ENCODE assay signal across 8 cellular contexts in the genomic region with DNA sequence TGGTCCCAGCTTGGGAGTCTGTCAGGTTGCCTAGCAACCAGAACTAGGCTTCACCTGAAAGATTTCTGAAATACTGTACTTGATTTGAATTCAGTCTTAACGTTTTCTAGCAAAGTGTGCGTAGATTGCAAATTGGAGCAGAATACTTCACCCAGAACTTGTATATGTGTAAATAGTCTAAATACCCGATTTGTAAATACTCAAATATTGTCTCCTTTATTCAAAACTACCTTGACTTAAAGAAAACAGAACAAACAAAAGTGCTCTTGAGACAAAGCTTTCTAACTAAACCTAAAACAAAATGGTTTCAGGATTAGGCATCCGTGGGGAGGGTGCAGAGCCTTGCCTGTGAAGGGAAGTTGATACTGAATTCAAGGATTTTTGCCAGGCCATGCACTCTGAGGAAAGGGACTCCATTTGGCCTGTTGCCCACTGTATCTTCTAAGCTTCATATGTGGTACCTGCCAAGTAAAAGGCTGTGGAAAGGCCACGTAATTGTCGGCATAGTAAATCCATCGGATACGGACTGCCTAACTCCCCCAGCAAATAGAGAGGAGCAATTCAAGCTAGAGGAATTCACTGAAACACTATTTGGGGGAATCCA. TPM values are rescaled to one million over a fixed set of nuclear protein-coding genes. Genes with fewer than 3 reads are reported as not detected.
DNase-seq lines count a peak whose midpoint lies in the region; ATAC-seq and TF ChIP-seq lines count a peak whose summit lies in the region.

No MANE protein-coding gene starts in this region.

- TF ChIP-seq EP300 in esophagus muscularis mucosa (IDR thresholded peaks at IDR 0.05) = no peak

- H3K9ac ChIP-seq in rectal smooth muscle tissue (ENCODE audit: low read length) = no peak overlapping the region

- H3K27ac ChIP-seq in right atrium auricular region (peak overlapping the region; percentile 91 to 97), SJSA1 (peak overlapping the region; percentile 66), esophagus muscularis mucosa (replicated peaks in 1 of 4) (peak overlapping the region; percentile 90 to 94 (median 92)), rectal smooth muscle tissue (ENCODE audit: low read depth, low read length) (peak overlapping the region; percentile 56)

- no peaks in the 10 kb centered on the region for H3K36me3 ChIP-seq in right atrium auricular region
- H3K36me3 ChIP-seq in SJSA1 = no peaks in the 10 kb centered on the region
- H3K36me3 ChIP-seq in esophagus muscularis mucosa = no peaks in the 10 kb centered on the region
- H3K36me3 ChIP-seq in rectal smooth muscle tissue (ENCODE audit: control insufficient read depth, insufficient read depth, low read length) = no peaks in the 10 kb centered on the region

- WGBS in esophagus muscularis mucosa = 47% methylated on average over 8 of the region's 8 CpGs

- H3K27me3 ChIP-seq in right atrium auricular region = no peaks in the 10 kb centered on the region
- no peaks in the 10 kb centered on the region for H3K27me3 ChIP-seq in SJSA1 (replicated peaks)
- H3K27me3 ChIP-seq in esophagus muscularis mucosa = no peaks in the 10 kb centered on the region
- no peaks in the 10 kb centered on the region for H3K27me3 ChIP-seq in rectal smooth muscle tissue (ENCODE audit: control insufficient read depth, insufficient read depth, low read length)

- H3K4me1 ChIP-seq in right atrium auricular region = peaks cover 0 to 32% of the 10 kb centered on the region in 2 donors
- H3K4me1 ChIP-seq in SJSA1 (replicated peaks) = peaks cover 16% of the 10 kb centered on the region
- H3K4me1 ChIP-seq in esophagus muscularis mucosa = peaks cover 18 to 46% (median 38%) of the 10 kb centered on the region in 4 donors
- H3K4me1 ChIP-seq in rectal smooth muscle tissue (ENCODE audit: control insufficient read depth, insufficient read depth, low read length) = peaks cover 9% of the 10 kb centered on the region

- TF ChIP-seq CTCF in right atrium auricular region (IDR thresholded peaks at IDR 0.05) (no peak), esophagus muscularis mucosa (IDR thresholded peaks at IDR 0.05) (no peak)

- intact Hi-C loops in left cardiac atrium (cut with DNase I) = loop anchor here in 1 of 2 donors (10.0 kb wide), 1 partner anchor 171 kb away; a partner anchor contains a TSS
- intact Hi-C loops in esophagus muscularis mucosa (cut with DNase I) = loop anchor here (5.0 to 10.0 kb wide), 4 partner anchors 73 to 192 kb away; a partner anchor contains a TSS

- peak overlapping the region in 1 of 2 donors; percentile 85 for H3K4me3 ChIP-seq in right atrium auricular region
- peak overlapping the region; percentile 66 for H3K4me3 ChIP-seq in SJSA1
- H3K4me3 ChIP-seq in esophagus muscularis mucosa = peak overlapping the region; percentile 76 to 94 (median 90)
- H3K4me3 ChIP-seq in rectal smooth muscle tissue (ENCODE audit: low read length) = peak overlapping the region; percentile 68

- ATAC-seq in left cardiac atrium = no peak
- no peak for ATAC-seq in GM19455 (IDR thresholded peaks at IDR 0.05; ENCODE audit: unreplicated experiment)
- ATAC-seq in GM18868 (IDR thresholded peaks at IDR 0.05; ENCODE audit: unreplicated experiment) = no peak

- H3K9me3 ChIP-seq in right atrium auricular region (no peaks in the 10 kb centered on the region), SJSA1 (replicated peaks) (no peaks in the 10 kb centered on the region), esophagus muscularis mucosa (no peaks in the 10 kb centered on the region)

- DNase-seq in right atrium auricular region (ENCODE audit: low spot score) = no peak
- DNase-seq in left cardiac atrium = no peak
- DNase-seq in SJSA1 (ENCODE audit: low read depth in 1 of 2, low spot score in 2 of 2) = no peak
- no peak for DNase-seq in esophagus muscularis mucosa (ENCODE audit: extremely low spot score)
- no peak for DNase-seq in NK-92 (lab: John Stamatoyannopoulos, UW; ENCODE audit: unreplicated experiment)

- TF ChIP-seq POLR2A in esophagus muscularis mucosa (IDR thresholded peaks at IDR 0.05; ENCODE audit: low read depth) = no peak

RNA-seq across cellular contexts. Expression of a gene that starts 0.7 kb away (rescaled TPM):
- total RNA-seq in right atrium auricular region = 10 to 100 TPM in 1 of 2 donors, 1 to 10 TPM in 1; 6.3 to 17.5 TPM
- total RNA-seq in left cardiac atrium = 10 to 100 TPM; 29.5 to 43.8 TPM
- 18.5 and 20.2 TPM in 2 replicates for total RNA-seq in SJSA1 (2014; rRNA removed; shearing (Covaris generic))
- total RNA-seq in esophagus muscularis mucosa = 10 to 100 TPM; 11.1 to 19.9 (median 12.7) TPM
